In genomic region chr6:132797975-132798819, GRCh38 we compare ENCODE assay signal across 8 cellular contexts. TPM values are rescaled to one million over a fixed set of nuclear protein-coding genes. Genes with fewer than 3 reads are reported as not detected.
DNase-seq lines count a peak whose midpoint lies in the region; ATAC-seq, FAIRE-seq and TF ChIP-seq lines count a peak whose summit lies in the region.

Gene SLC18B1, minus strand, starts transcription at chr6:132798637. Its CDS starts 181 bp downstream, at chr6:132798456.

- H3K4me3 Mint-ChIP-seq in neural crest cell = no peak within 1 kb of the TSS

- peaks cover 5% of the 10 kb centered on the region for H3K9me3 Mint-ChIP-seq in neural crest cell

- CTCF ChIA-PET in Panc1 (lab: Charles Lee) = interaction anchor here (0.5 to 1.4 kb wide), 6 partner anchors 14 to 1077 kb away, joined by 3 to 8 read pairs (median 4); no protein-coding TSS in a partner anchor

- TF ChIP-seq POLR2A in gastroesophageal sphincter (IDR thresholded peaks at IDR 0.05) = no peak

- DNase-seq in Ammon's horn (ENCODE audit: low spot score) (peak; percentile 71), Panc1 (ENCODE audit: low read depth, low spot score) (no peak), neural crest cell (ENCODE audit: low read depth, low spot score) (peak; percentile 25), urothelium cell line (ENCODE audit: low spot score) (peak; percentile 60)
- DNase-seq in activated naive CD4-positive, alpha-beta T cell treated with Interleukin-2 at 50 U/mL for 16 hours = peak; percentile 59

- ATAC-seq in GM18868 (IDR thresholded peaks at IDR 0.05; ENCODE audit: unreplicated experiment) (peak; percentile 46), HG03064 (IDR thresholded peaks at IDR 0.05; ENCODE audit: low read depth, unreplicated experiment) (peak; percentile 38), Panc1 (peak; percentile 79), gastroesophageal sphincter (peak; percentile 80)

- H3K4me3 ChIP-seq in Panc1 (ENCODE audit: low read depth in 2 of 2, low read length in 2 of 2) = peak within 1 kb of the TSS; percentile 53 to 66
- H3K4me3 ChIP-seq in gastroesophageal sphincter = peak within 1 kb of the TSS; percentile 76 to 82

- intact Hi-C loops in Panc1 (cut with micrococcal nuclease; ENCODE audit: unreplicated experiment) = loop anchor here (5.0 kb wide), 1 partner anchor 266 kb away; no protein-coding TSS in a partner anchor

- FAIRE-seq in urothelium cell line (lab: Jason Lieb, UNC) = no peak

- H3K4me1 Mint-ChIP-seq in neural crest cell = peaks cover 16% of the 10 kb centered on the region

- BruUV-seq in Panc1 (replicated peaks; lab: Mats Ljungman, UMichigan) = no TSS peak

- POLR2A ChIA-PET in Panc1 (lab: Charles Lee) = no interaction called here

- in situ Hi-C loops in Panc1 (cut with HindIII; ENCODE audit: low pct_unique_long_range_greater_than_20kb, low sequenced_read_pairs) = no loop called here

- no peaks in the 10 kb centered on the region for H3K27me3 ChIP-seq in Panc1 (ENCODE audit: control insufficient read depth, insufficient read depth, low read length)
- H3K27me3 ChIP-seq in gastroesophageal sphincter = no peaks in the 10 kb centered on the region

- H3K4me1 ChIP-seq in Panc1 (ENCODE audit: control insufficient read depth, insufficient read depth, low read length) (peaks cover 4% of the 10 kb centered on the region; the same call in 1 of the 2 replicates), gastroesophageal sphincter (peaks cover 0 to 10% (median 0%) of the 10 kb centered on the region in 3 donors)

- 0 to 1% methylated on average over 13 to 32 of the region's 39 CpGs for WGBS in gastroesophageal sphincter (ENCODE audit: low coverage in 1 of 2), 2 donors

- peak within 1 kb of the TSS; percentile 22 for H3K27ac Mint-ChIP-seq in neural crest cell (ENCODE audit: unreplicated experiment)

- H3K36me3 Mint-ChIP-seq in neural crest cell (ENCODE audit: low read depth) = peaks cover 10% of the 10 kb centered on the region

- TF ChIP-seq CTCF in Panc1 (IDR thresholded peaks at IDR 0.05) = no peak
- peak in 1 of 4 experiments; percentile 9 for TF ChIP-seq CTCF in gastroesophageal sphincter (IDR thresholded peaks at IDR 0.05)
- no peak for TF ChIP-seq CTCF in neural crest cell (conservative IDR thresholded peaks at IDR 0.05)

- H3K9me3 ChIP-seq in Panc1 (ENCODE audit: control insufficient read depth, insufficient read depth, low read depth, low read length) (no peaks in the 10 kb centered on the region), gastroesophageal sphincter (no peaks in the 10 kb centered on the region)

- H3K36me3 ChIP-seq in Panc1 (ENCODE audit: control insufficient read depth, insufficient read depth, low read length) (no peaks in the 10 kb centered on the region; the same call in 1 of the 2 replicates), gastroesophageal sphincter (peaks cover 0 to 14% of the 10 kb centered on the region in 2 donors)

- H3K27me3 Mint-ChIP-seq in neural crest cell (ENCODE audit: low read depth) = no peaks in the 10 kb centered on the region

- H3K27ac ChIP-seq in Panc1 (ENCODE audit: low read length) (no peak within 1 kb of the TSS), gastroesophageal sphincter (peak within 1 kb of the TSS in 1 of 4 donors; percentile 26)

- no peak for TF ChIP-seq EP300 in gastroesophageal sphincter (IDR thresholded peaks at IDR 0.05)

RNA-seq across cellular contexts. Expression of gene SLC18B1, which starts in this region (rescaled TPM):
- 0.67 TPM for total RNA-seq in Panc1 (2021; ENCODE audit: unreplicated experiment)
- polyA plus RNA-seq in Panc1 (2012; ENCODE audit: insufficient read length) = 0.51 TPM
- 10 to 100 TPM in 1 of 4 donors, 1 to 10 TPM in 3; 7.1 to 12.9 (median 8.9) TPM for total RNA-seq in gastroesophageal sphincter
- total RNA-seq in neural crest cell = 18.4 and 18.8 TPM in 2 replicates

Comparison
In these comparisons a context has a peak if more than half of its experiments do, and no peak if none do; other contexts are left out.
1. Peak in ATAC-seq and H3K4me3 ChIP-seq in Panc1; RNA of the gene not detected or under 1 TPM.